ENCODE assay signal across 18 cellular contexts in the genomic region with DNA sequence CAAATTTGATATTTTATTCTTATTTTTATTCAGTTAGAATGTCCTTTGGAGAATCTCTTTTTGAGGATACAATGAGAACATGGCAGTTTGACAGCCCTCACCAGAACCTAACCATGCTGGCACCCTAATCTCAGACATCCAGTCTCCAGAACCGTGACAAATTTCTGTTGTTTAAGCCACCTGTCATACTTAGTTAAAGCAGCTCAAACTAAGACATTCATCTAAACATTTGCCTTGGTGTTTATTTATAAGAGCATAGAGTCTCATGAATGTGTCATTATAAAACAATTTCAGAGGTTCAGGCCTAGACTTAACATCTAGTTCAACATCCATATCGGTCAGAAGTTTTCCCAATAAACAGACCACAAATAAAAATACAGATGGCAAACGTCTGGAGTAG.
DNase-seq lines count a peak whose midpoint lies in the region; ATAC-seq, FAIRE-seq and TF ChIP-seq lines count a peak whose summit lies in the region.
"Had no signal": no experiment of that assay in that cellular context is flagged by ENCODE, and none has a peak within 500 bp of the region (broad histone marks: within the 10 kb centered on the region; RNA-seq: fewer than 3 reads in every experiment).

No MANE protein-coding gene starts in this region.

- no peak overlapping the region for H2BK15ac ChIP-seq in IMR-90 (ENCODE audit: low read depth, low read length)

- H3K9me3 ChIP-seq in IMR-90 (ENCODE audit: control insufficient read depth, insufficient read depth, low read length) (no peaks in the 10 kb centered on the region), astrocyte (ENCODE audit: insufficient read depth, low read depth, low read length) (no peaks in the 10 kb centered on the region)
- H3K9me3 ChIP-seq: A549 had no signal

- H3K27ac ChIP-seq in IMR-90 (ENCODE audit: insufficient read depth, low read length) (no peak overlapping the region), astrocyte (ENCODE audit: low read depth, low read length) (no peak overlapping the region)
- H3K27ac ChIP-seq: 22Rv1, A549, BLaER1 had no signal

- no peak overlapping the region for H3K14ac ChIP-seq in IMR-90 (replicated peaks; ENCODE audit: low read depth, low read length)

- no peak overlapping the region for H2BK20ac ChIP-seq in IMR-90 (ENCODE audit: low read depth, low read length)

- TF ChIP-seq POLR2A in IMR-90 (IDR thresholded peaks at IDR 0.05; ENCODE audit: low read depth, low read length), result no peak

- H3K4me3 ChIP-seq in IMR-90 (ENCODE audit: insufficient read depth, low read depth, low read length) (no peak overlapping the region), astrocyte (ENCODE audit: insufficient read depth, low read depth, low read length) (no peak overlapping the region)
- H3K4me3 ChIP-seq: A549, BLaER1, GM23338 had no signal

- H3K79me2 ChIP-seq in astrocyte (ENCODE audit: insufficient read depth, low read length), result no peaks in the 10 kb centered on the region

- H3K36me3 ChIP-seq in IMR-90 (ENCODE audit: control insufficient read depth, insufficient read depth, low read length) (no peaks in the 10 kb centered on the region), astrocyte (ENCODE audit: insufficient read depth, low read length) (no peaks in the 10 kb centered on the region)
- H3K36me3 ChIP-seq: BLaER1 had no signal

- H2AK5ac ChIP-seq in IMR-90 (ENCODE audit: low read depth, low read length), result no peak overlapping the region

- no peak overlapping the region for H3K27ac Mint-ChIP-seq in astrocyte (ENCODE audit: unreplicated experiment)
- H3K27ac Mint-ChIP-seq in activated CD8-positive, alpha-beta T cell treated with anti-CD3 and anti-CD28 coated beads, Interleukin-2, amount 10 ng/mL, durations not matched to agents 7 days and 5 days, result no peak overlapping the region
- H3K27ac Mint-ChIP-seq: CD14-positive monocyte; CD4-positive, alpha-beta memory T cell; GM23338 had no signal

- H3K4me1 Mint-ChIP-seq in astrocyte (ENCODE audit: low read depth, unreplicated experiment), result no peaks in the 10 kb centered on the region
- no peaks in the 10 kb centered on the region for H3K4me1 Mint-ChIP-seq in activated CD8-positive, alpha-beta T cell treated with anti-CD3 and anti-CD28 coated beads, Interleukin-2, amount 10 ng/mL, durations not matched to agents 7 days and 5 days (ENCODE audit: low read depth)
- H3K4me1 Mint-ChIP-seq: CD14-positive monocyte; CD4-positive, alpha-beta memory T cell; GM23338 had no signal

- TF ChIP-seq CTCF in IMR-90 (conservative IDR thresholded peaks at IDR 0.05; ENCODE audit: low read depth, low read length), result no peak
- TF ChIP-seq CTCF in astrocyte (IDR thresholded peaks at IDR 0.05; ENCODE audit: insufficient read depth, low read depth, low read length), result no peak

- H3K4me2 ChIP-seq in IMR-90 (ENCODE audit: low read depth, low read length) (no peak overlapping the region), astrocyte (ENCODE audit: low read length) (no peak overlapping the region)
- H3K4me2 ChIP-seq: A549, BLaER1, GM23338 had no signal

- TF ChIP-seq RAD21 in IMR-90 (IDR thresholded peaks at IDR 0.05; ENCODE audit: low read length), result no peak

- H3K9me1 ChIP-seq in IMR-90 (ENCODE audit: insufficient read depth, low read length), result no peaks in the 10 kb centered on the region

- whole genome bisulfite sequencing in IMR-90 (ENCODE audit: extremely low coverage in 2 of 2, insufficient read length in 1 of 2), 2 experiments, result 0% methylated on average over 1 of the region's 3 CpGs; no CpG with 5 or more reads in 1 of the 2 experiments

- H4K20me1 ChIP-seq in IMR-90 (ENCODE audit: insufficient read depth, low read length) (no peaks in the 10 kb centered on the region), astrocyte (ENCODE audit: insufficient read depth, low read length) (no peaks in the 10 kb centered on the region)
- H4K20me1 ChIP-seq: BLaER1 had no signal

- BruUV-seq in IMR-90 (replicated peaks; lab: Mats Ljungman, UMichigan), result no TSS peak

- DNase-seq in DMS 273 (lab: John Stamatoyannopoulos, UW; ENCODE audit: unreplicated experiment) (peak; percentile 8), DMS 273 treated with DMSO at 0.1 percent for 48 hours (lab: John Stamatoyannopoulos, UW) (no peak), IMR-90 (peak; percentile 26), astrocyte (ENCODE audit: low read depth) (peak; percentile 8), G401 (ENCODE audit: low spot score) (no peak)
- DNase-seq in stimulated activated CD4-positive, alpha-beta T cell treated with anti-CD3 and anti-CD28 coated beads, Interleukin-12 subunit alpha, Interleukin-12 subunit beta, amount 100 ng/mL, for 4 hours, result no peak
- DNase-seq in activated CD8-positive, alpha-beta T cell treated with anti-CD3 and anti-CD28 coated beads, Interleukin-2, amount 10 ng/mL, durations not matched to agents 7 days and 5 days, result no peak
- DNase-seq: CD4-positive, alpha-beta memory T cell; DMS53; DND-41; EL; GDM1; H7 had no signal

- no peak overlapping the region for H3K4ac ChIP-seq in IMR-90 (ENCODE audit: low read depth, low read length)

- CTCF ChIA-PET in IMR-90 (lab: Yijun Ruan, JAX), result interaction anchor here (0.6 kb wide), 1 partner anchor 20 kb away, joined by 4 read pairs; no protein-coding TSS in a partner anchor
- CTCF ChIA-PET in activated CD8-positive, alpha-beta T cell treated with anti-CD3 and anti-CD28 coated beads, Interleukin-2, amount 10 ng/mL, durations not matched to agents 7 days and 5 days (lab: Charles Lee), result no interaction called here

- H3K4me3 Mint-ChIP-seq in astrocyte (ENCODE audit: unreplicated experiment), result no peak overlapping the region
- H3K4me3 Mint-ChIP-seq in activated CD8-positive, alpha-beta T cell treated with anti-CD3 and anti-CD28 coated beads, Interleukin-2, amount 10 ng/mL, durations not matched to agents 7 days and 5 days, result no peak overlapping the region
- H3K4me3 Mint-ChIP-seq: CD14-positive monocyte; CD4-positive, alpha-beta memory T cell; GM23338 had no signal

- in situ Hi-C loops in IMR-90 (cut with MboI; ENCODE audit: low sequenced_read_pairs) (no loop called here), G401 (cut with HindIII; ENCODE audit: low sequenced_read_pairs) (no loop called here)

- H3K56ac ChIP-seq in IMR-90 (ENCODE audit: extremely low read depth, insufficient read depth, low read length), result no peak overlapping the region

- H3K9ac ChIP-seq in IMR-90 (ENCODE audit: low read depth, low read length), result no peak overlapping the region
- H3K9ac ChIP-seq in astrocyte (ENCODE audit: low read length), result no peak overlapping the region
- H3K9ac ChIP-seq: BLaER1 had no signal

- no peak overlapping the region for H4K8ac ChIP-seq in IMR-90 (ENCODE audit: low read depth in 2 of 2, low read length in 2 of 2)

- H3K9me3 Mint-ChIP-seq in astrocyte (ENCODE audit: unreplicated experiment), result no peaks in the 10 kb centered on the region
- H3K9me3 Mint-ChIP-seq in activated CD8-positive, alpha-beta T cell treated with anti-CD3 and anti-CD28 coated beads, Interleukin-2, amount 10 ng/mL, durations not matched to agents 7 days and 5 days (ENCODE audit: insufficient read depth), result no peaks in the 10 kb centered on the region

- H3K4me1 ChIP-seq in IMR-90 (ENCODE audit: control insufficient read depth, insufficient read depth, low read length), result no peaks in the 10 kb centered on the region
- H3K4me1 ChIP-seq in astrocyte (ENCODE audit: insufficient read depth, low read length), result no peaks in the 10 kb centered on the region
- H3K4me1 ChIP-seq: BLaER1 had no signal

- H3K27me3 ChIP-seq in IMR-90 (ENCODE audit: control insufficient read depth, insufficient read depth, low read length) (peaks cover 3% of the 10 kb centered on the region; the same call in 1 of the 2 replicates), astrocyte (ENCODE audit: insufficient read depth, low read length) (no peaks in the 10 kb centered on the region)
- H3K27me3 ChIP-seq: BLaER1 had no signal

- dilution Hi-C loops in IMR-90 (cut with HindIII; ENCODE audit: low sequenced_read_pairs, unreplicated experiment), result no loop called here

- no peak for FAIRE-seq in astrocyte (lab: Jason Lieb, UNC)
- FAIRE-seq: A549 had no signal

- H2BK120ac ChIP-seq in IMR-90 (ENCODE audit: low read depth, low read length), result no peak overlapping the region

- ATAC-seq in IMR-90 (ENCODE audit: low read depth), result peak; percentile 64
- no peak for ATAC-seq in activated CD8-positive, alpha-beta T cell treated with anti-CD3 and anti-CD28 coated beads, Interleukin-2, amount 10 ng/mL, durations not matched to agents 7 days and 5 days
- ATAC-seq: A549, GM23338 had no signal

- H2AFZ ChIP-seq in IMR-90 (replicated peaks; ENCODE audit: low read length, poor library complexity) (no peak overlapping the region), astrocyte (ENCODE audit: low read depth, low read length) (no peak overlapping the region)
- H2AFZ ChIP-seq: GM23338 had no signal

- no peak overlapping the region for H4K5ac ChIP-seq in IMR-90 (ENCODE audit: low read depth, low read length)

- no peak overlapping the region for H3K23ac ChIP-seq in IMR-90 (ENCODE audit: low read depth, low read length)

- H2BK5ac ChIP-seq in IMR-90 (ENCODE audit: low read depth, low read length, poor library complexity, severe bottlenecking), result no peak overlapping the region

- H4K91ac ChIP-seq in IMR-90 (ENCODE audit: insufficient read depth, low read depth, low read length), result no peak overlapping the region

- H3K27me3 Mint-ChIP-seq in astrocyte (ENCODE audit: low read depth, unreplicated experiment), result no peaks in the 10 kb centered on the region
- H3K27me3 Mint-ChIP-seq in activated CD8-positive, alpha-beta T cell treated with anti-CD3 and anti-CD28 coated beads, Interleukin-2, amount 10 ng/mL, durations not matched to agents 7 days and 5 days (ENCODE audit: low read depth), result no peaks in the 10 kb centered on the region
- H3K27me3 Mint-ChIP-seq: CD4-positive, alpha-beta memory T cell had no signal

- H3K18ac ChIP-seq in IMR-90 (ENCODE audit: low read depth, low read length), result no peak overlapping the region

- intact Hi-C loops in IMR-90 (cut with micrococcal nuclease), result no loop called here

- no peaks in the 10 kb centered on the region for H3K79me1 ChIP-seq in IMR-90 (ENCODE audit: low read depth in 1 of 2, low read length in 2 of 2)

- POLR2A ChIA-PET in IMR-90 (lab: Charles Lee; ENCODE audit: unreplicated experiment), result interaction anchor here (0.6 kb wide), 1 partner anchor 10 kb away, joined by 5 read pairs; no protein-coding TSS in a partner anchor
- POLR2A ChIA-PET in activated CD8-positive, alpha-beta T cell treated with anti-CD3 and anti-CD28 coated beads, Interleukin-2, amount 10 ng/mL, durations not matched to agents 7 days and 5 days (lab: Charles Lee), result no interaction called here

- no peak overlapping the region for H2AK9ac ChIP-seq in IMR-90 (replicated peaks; ENCODE audit: low read depth, low read length, poor library complexity)

- no peaks in the 10 kb centered on the region for H3K36me3 Mint-ChIP-seq in astrocyte (ENCODE audit: low read depth, unreplicated experiment)
- no peaks in the 10 kb centered on the region for H3K36me3 Mint-ChIP-seq in activated CD8-positive, alpha-beta T cell treated with anti-CD3 and anti-CD28 coated beads, Interleukin-2, amount 10 ng/mL, durations not matched to agents 7 days and 5 days (ENCODE audit: low read depth)
- H3K36me3 Mint-ChIP-seq: CD14-positive monocyte; CD4-positive, alpha-beta memory T cell had no signal

TF ChIP-seq in IMR-90, 13 proteins besides CTCF, POLR2A, EP300 and RAD21 (continues in another document):
- TF ChIP-seq SMC3 (IDR thresholded peaks at IDR 0.05; ENCODE audit: low read depth, low read length) (no peak), NFE2L2 (IDR thresholded peaks at IDR 0.05; ENCODE audit: low read depth, low read length) (no peak), FOS (IDR thresholded peaks at IDR 0.05; ENCODE audit: low read depth, low read length) (no peak)

Comparison
In these comparisons a context has a peak if more than half of its experiments do, and no peak if none do; other contexts are left out.
1. DNase-seq: peak in DMS 273 (single experiment), IMR-90 (single experiment) and astrocyte (single experiment); none in DMS 273 treated with DMSO at 0.1 percent for 48 hours (single experiment), G401 (single experiment), stimulated activated CD4-positive, alpha-beta T cell treated with anti-CD3 and anti-CD28 coated beads, Interleukin-12 subunit alpha, Interleukin-12 subunit beta, amount 100 ng/mL, for 4 hours (single experiment) and activated CD8-positive, alpha-beta T cell treated with anti-CD3 and anti-CD28 coated beads, Interleukin-2, amount 10 ng/mL, durations not matched to agents 7 days and 5 days (single experiment).